ENCODE assay signal across 8 cellular contexts in genomic region chr6:150142304-150142656, GRCh38. TPM values are rescaled to one million over a fixed set of nuclear protein-coding genes. Genes with fewer than 3 reads are reported as not detected.
DNase-seq lines count a peak whose midpoint lies in the region; ATAC-seq and TF ChIP-seq lines count a peak whose summit lies in the region.

No MANE protein-coding gene starts in this region.

- H3K4me3 ChIP-seq in WI38 (ENCODE audit: low read depth, low read length): 0 out of 2 replicates have a peak overlapping the region, but pooled peaks have one; percentile 10
- H3K4me3 ChIP-seq in retinal pigment epithelial cell (ENCODE audit: low read length): peak overlapping the region; percentile 38

- TF ChIP-seq CTCF in WI38 (IDR thresholded peaks at IDR 0.05; ENCODE audit: low read depth, low read length) (no peak), retinal pigment epithelial cell (conservative IDR thresholded peaks at IDR 0.05; ENCODE audit: low read depth, low read length) (no peak)

- peak overlapping the region; percentile 63 for H3K4me3 Mint-ChIP-seq in T-helper 2 cell treated with Interferon-gamma antibody and Interleukin-4, amounts not matched to agents 5 μg/mL and 100 μg/mL, for 36 hours

- DNase-seq in T-helper 2 cell treated with Interferon-gamma antibody and Interleukin-4, amounts not matched to agents 5 μg/mL and 100 μg/mL, for 36 hours (ENCODE audit: low spot score): no peak
- no peak for DNase-seq in T-helper 2 cell
- DNase-seq in Right ventricle myocardium superior: no peak
- DNase-seq in retinal pigment epithelial cell (ENCODE audit: low read depth): no peak
- DNase-seq in pons (ENCODE audit: low spot score): no peak
- DNase-seq in stimulated activated CD4-positive, alpha-beta T cell treated with anti-CD3 and anti-CD28 coated beads, Interleukin-2, amount 100 ng/mL, for 48 hours: no peak

- H3K27ac Mint-ChIP-seq in T-helper 2 cell treated with Interferon-gamma antibody and Interleukin-4, amounts not matched to agents 5 μg/mL and 100 μg/mL, for 36 hours: no peak overlapping the region

- peak; percentile 42 for ATAC-seq in Right ventricle myocardium superior (ENCODE audit: poor library complexity)
- ATAC-seq in HG03108 (IDR thresholded peaks at IDR 0.05; ENCODE audit: unreplicated experiment): no peak

- no peaks in the 10 kb centered on the region for H3K36me3 Mint-ChIP-seq in T-helper 2 cell treated with Interferon-gamma antibody and Interleukin-4, amounts not matched to agents 5 μg/mL and 100 μg/mL, for 36 hours (ENCODE audit: low read depth)

- peaks cover 6% of the 10 kb centered on the region for H3K9me3 Mint-ChIP-seq in T-helper 2 cell treated with Interferon-gamma antibody and Interleukin-4, amounts not matched to agents 5 μg/mL and 100 μg/mL, for 36 hours

- peaks cover 75% of the 10 kb centered on the region for H3K27me3 Mint-ChIP-seq in T-helper 2 cell treated with Interferon-gamma antibody and Interleukin-4, amounts not matched to agents 5 μg/mL and 100 μg/mL, for 36 hours (ENCODE audit: low read depth)

- intact Hi-C loops in Right ventricle myocardium superior (cut with DNase I): loop anchor here (5.0 to 10.0 kb wide), 2 partner anchors 113 to 180 kb away; no protein-coding TSS in a partner anchor

- peaks cover 8% of the 10 kb centered on the region for H3K4me1 Mint-ChIP-seq in T-helper 2 cell treated with Interferon-gamma antibody and Interleukin-4, amounts not matched to agents 5 μg/mL and 100 μg/mL, for 36 hours (ENCODE audit: low read depth)

RNA-seq across cellular contexts. Expression of gene PPP1R14C, which starts 0.6 kb away (rescaled TPM):
- 131 TPM for total RNA-seq in Right ventricle myocardium superior
